ENCODE assay signal across 1 cellular context in genomic region chr2:136005462-136006205, GRCh38.
TF ChIP-seq lines count a peak whose summit lies in the region.

No MANE protein-coding gene starts in this region.

TF ChIP-seq in GM12878, 131 proteins besides CTCF, POLR2A, EP300 and RAD21 (continued from another document):
- TF ChIP-seq MLLT1 (IDR thresholded peaks at IDR 0.05) = 0 out of 2 replicates have a peak, but pooled peaks have one; percentile 35
- TF ChIP-seq PAX5 (IDR thresholded peaks at IDR 0.05; ENCODE audit: borderline replicate concordance, low read depth, low read length) = peak; percentile 40; the same call in 1 of the 2 replicates
- TF ChIP-seq BCL11A (IDR thresholded peaks at IDR 0.05; ENCODE audit: low read depth, low read length) = peak; percentile 61
- no peak for TF ChIP-seq CHD2 (IDR thresholded peaks at IDR 0.05; ENCODE audit: borderline replicate concordance, low read depth, low read length)
- TF ChIP-seq TCF3 (IDR thresholded peaks at IDR 0.05; ENCODE audit: borderline replicate concordance, insufficient read depth, low read depth, low read length) = peak; percentile 84; the same call in 1 of the 2 replicates
- peak; percentile 40 for TF ChIP-seq BCL3 (IDR thresholded peaks at IDR 0.05; ENCODE audit: borderline replicate concordance, insufficient read depth, low read depth, low read length, poor library complexity, severe bottlenecking)
- peak; percentile 84 for TF ChIP-seq JUNB (IDR thresholded peaks at IDR 0.05)
- TF ChIP-seq PBX3 (IDR thresholded peaks at IDR 0.05; ENCODE audit: insufficient replicate concordance, low read depth, low read length) = peak; percentile 34
- TF ChIP-seq MEF2B (IDR thresholded peaks at IDR 0.05; ENCODE audit: partially characterized antibody, poor library complexity, severe bottlenecking) = peak; percentile 49
- 0 out of 2 replicates have a peak, but pooled peaks have one; percentile 52 for TF ChIP-seq ZBED1 (IDR thresholded peaks at IDR 0.05; ENCODE audit: borderline replicate concordance)
- peak; percentile 92 for TF ChIP-seq NFIC (IDR thresholded peaks at IDR 0.05; ENCODE audit: low read depth, low read length)
- TF ChIP-seq ZNF217 (IDR thresholded peaks at IDR 0.05) = no peak
- TF ChIP-seq CREM (IDR thresholded peaks at IDR 0.05; ENCODE audit: low read depth) = peak; percentile 64
- peak; percentile 85 for TF ChIP-seq DPF2 (IDR thresholded peaks at IDR 0.05)
- peak; percentile 84 for TF ChIP-seq RUNX3 (IDR thresholded peaks at IDR 0.05; ENCODE audit: low read length)
- TF ChIP-seq LARP7 (IDR thresholded peaks at IDR 0.05) = 0 out of 2 replicates have a peak, but pooled peaks have one; percentile 42
- TF ChIP-seq TCF12 (IDR thresholded peaks at IDR 0.05; ENCODE audit: low read depth, low read length) = peak; percentile 96
- TF ChIP-seq IKZF1 (conservative IDR thresholded peaks at IDR 0.05) = peak; percentile 97
- TF ChIP-seq MTA2 (IDR thresholded peaks at IDR 0.05; ENCODE audit: low read depth) = peak; percentile 85
- TF ChIP-seq GABPA (IDR thresholded peaks at IDR 0.05; ENCODE audit: low read depth) = peak; percentile 38; the same call in 1 of the 2 replicates
- TF ChIP-seq BMI1 (IDR thresholded peaks at IDR 0.05; ENCODE audit: borderline replicate concordance) = no peak
- peak; percentile 88 for TF ChIP-seq FOXM1 (IDR thresholded peaks at IDR 0.05; ENCODE audit: low read depth, low read length)
- TF ChIP-seq CBFB (IDR thresholded peaks at IDR 0.05; ENCODE audit: low read depth) = peak; percentile 63; the same call in 1 of the 2 replicates
- TF ChIP-seq BACH1 (IDR thresholded peaks at IDR 0.05; ENCODE audit: borderline replicate concordance) = peak; percentile 21; the same call in 1 of the 2 replicates
- no peak for TF ChIP-seq ZBTB33 (IDR thresholded peaks at IDR 0.05)
- no peak for TF ChIP-seq E2F8 (IDR thresholded peaks at IDR 0.05; ENCODE audit: low read depth, partially characterized antibody)
- no peak for TF ChIP-seq SREBF1 (IDR thresholded peaks at IDR 0.05; ENCODE audit: low read length)
- peak; percentile 91 for TF ChIP-seq SKIL (IDR thresholded peaks at IDR 0.05; ENCODE audit: low read depth, poor library complexity, severe bottlenecking)
- no peak for TF ChIP-seq NFXL1 (IDR thresholded peaks at IDR 0.05; ENCODE audit: borderline replicate concordance)
- TF ChIP-seq POLR2AphosphoS5 (IDR thresholded peaks at IDR 0.05; ENCODE audit: low read length) = no peak
- TF ChIP-seq ZNF687 (IDR thresholded peaks at IDR 0.05) = peak; percentile 37; the same call in 1 of the 2 replicates
- TF ChIP-seq ATF7 (IDR thresholded peaks at IDR 0.05; ENCODE audit: low read depth) = peak; percentile 73
- 0 out of 2 replicates have a peak, but pooled peaks have one; percentile 70 for TF ChIP-seq MYB (IDR thresholded peaks at IDR 0.05; ENCODE audit: borderline replicate concordance, low read depth, low read length)
- TF ChIP-seq PKNOX1 (IDR thresholded peaks at IDR 0.05) = peak; percentile 59; the same call in 1 of the 2 replicates
- TF ChIP-seq POU2F2 (IDR thresholded peaks at IDR 0.05; ENCODE audit: borderline replicate concordance, low read depth, low read length) = 0 out of 3 replicates have a peak, but pooled peaks have one; percentile 31
- TF ChIP-seq ETV6 (conservative IDR thresholded peaks at IDR 0.05 in 1 of 2, IDR thresholded peaks at IDR 0.05 in 1 of 2; ENCODE audit: borderline replicate concordance in 1 of 2, low read depth in 1 of 2) = peak in 1 of 2 experiments; percentile 79; a peak in 1 of 4 replicates
- TF ChIP-seq GATAD2B (conservative IDR thresholded peaks at IDR 0.05; ENCODE audit: low read depth) = peak; percentile 73; the same call in 1 of the 2 replicates
- no peak for TF ChIP-seq ZNF622 (IDR thresholded peaks at IDR 0.05)
- TF ChIP-seq IRF4 (IDR thresholded peaks at IDR 0.05; ENCODE audit: low read depth, low read length) = peak; percentile 43; the same call in 1 of the 2 replicates
- peak; percentile 60 to 81; a peak in 3 of 4 replicates for TF ChIP-seq BHLHE40 (IDR thresholded peaks at IDR 0.05; ENCODE audit: borderline replicate concordance in 1 of 2, low read depth in 2 of 2, low read length in 1 of 2)
TF ChIP-seq in GM12878: peak in this region for 39.
